ENCODE assay signal across 9 cellular contexts in genomic region chr6:17392978-17393334, GRCh38. TPM values are rescaled to one million over a fixed set of nuclear protein-coding genes. Genes with fewer than 3 reads are reported as not detected.
DNase-seq lines count a peak whose midpoint lies in the region; ATAC-seq, FAIRE-seq and TF ChIP-seq lines count a peak whose summit lies in the region.
"Had no signal": no experiment of that assay in that cellular context is flagged by ENCODE, and none has a peak within 500 bp of the region (broad histone marks: within the 10 kb centered on the region; RNA-seq: fewer than 3 reads in every experiment).

No MANE protein-coding gene starts in this region.

- H3K27me3 ChIP-seq in PC-9 (ENCODE audit: insufficient read depth, low read depth) = no peaks in the 10 kb centered on the region
- peaks cover 0 to 3% of the 10 kb centered on the region in 2 donors for H3K27me3 ChIP-seq in esophagus (ENCODE audit: control insufficient read depth in 1 of 2, insufficient read depth in 2 of 2, low read length in 2 of 2)

- H3K27ac ChIP-seq in A549 (peak overlapping the region; percentile 99 to 100), PC-9 (peak overlapping the region; percentile 39), esophagus (ENCODE audit: low read depth in 2 of 2, low read length in 1 of 2) (peak overlapping the region; percentile 83 to 85)

- WGBS in A549 (ENCODE audit: missing lambda C conversion rate) = 8% methylated on average over 5 of the region's 5 CpGs
- WGBS in esophagus, 2 donors = 18 to 21% methylated on average over 5 of the region's 5 CpGs

- TF ChIP-seq RAD21 in A549 (conservative IDR thresholded peaks at IDR 0.05 in 1 of 2, IDR thresholded peaks at IDR 0.05 in 1 of 2) = no peak

- H3K4me3 Mint-ChIP-seq in naive thymus-derived CD8-positive, alpha-beta T cell = peak overlapping the region; percentile 32 to 70 (median 56)

- H3K4me1 ChIP-seq in A549 (peaks cover 16% of the 10 kb centered on the region), PC-9 (replicated peaks; ENCODE audit: insufficient read depth) (peaks cover 37% of the 10 kb centered on the region), esophagus (ENCODE audit: control insufficient read depth in 2 of 2, insufficient read depth in 2 of 2, low read length in 1 of 2) (peaks cover 0 to 3% of the 10 kb centered on the region in 2 donors)

- DNase-seq in A549 (ENCODE audit: low read depth in 1 of 2, low spot score in 1 of 2) (no peak), PC-9 (no peak), inferior parietal cortex (ENCODE audit: extremely low spot score) (no peak)
- no peak for DNase-seq in naive thymus-derived CD8-positive, alpha-beta T cell
- DNase-seq: stimulated activated CD4-positive, alpha-beta T cell treated with anti-CD3 and anti-CD28 coated beads, Interleukin-12 subunit alpha, Interleukin-12 subunit beta, amount 100 ng/mL, for 4 hours had no signal

- H3K9me3 ChIP-seq in A549 = no peaks in the 10 kb centered on the region
- H3K9me3 ChIP-seq in PC-9 (ENCODE audit: insufficient read depth, low read depth) = no peaks in the 10 kb centered on the region
- no peaks in the 10 kb centered on the region for H3K9me3 ChIP-seq in esophagus (ENCODE audit: control insufficient read depth in 2 of 2, insufficient read depth in 1 of 2, low read depth in 1 of 2, low read length in 1 of 2)

- no peak for TF ChIP-seq CTCF in A549 (IDR thresholded peaks at IDR 0.05)
- TF ChIP-seq CTCF in PC-9 (conservative IDR thresholded peaks at IDR 0.05) = no peak

- no peak for TF ChIP-seq POLR2A in A549 (IDR thresholded peaks at IDR 0.05; ENCODE audit: low read length)

- intact Hi-C loops in PC-9 (cut with micrococcal nuclease; ENCODE audit: unreplicated experiment) = loop anchor here (1.0 to 10.0 kb wide), 2 partner anchors 25 to 668 kb away; no protein-coding TSS in a partner anchor

- H3K4me2 ChIP-seq in A549 (peak overlapping the region; percentile 78), PC-9 (peak overlapping the region; percentile 93)

- H3K4me1 Mint-ChIP-seq in naive thymus-derived CD8-positive, alpha-beta T cell = peaks cover 2 to 11% (median 7%) of the 10 kb centered on the region in 4 donors

- H3K9me3 Mint-ChIP-seq in naive thymus-derived CD8-positive, alpha-beta T cell = peaks cover 0 to 10% (median 2%) of the 10 kb centered on the region in 9 donors

- H3K27me3 Mint-ChIP-seq in naive thymus-derived CD8-positive, alpha-beta T cell = peaks cover 49 to 70% (median 63%) of the 10 kb centered on the region in 5 donors

- H3F3A ChIP-seq in PC-9 (ENCODE audit: insufficient read depth, low read depth) = no peaks in the 10 kb centered on the region; the same call in 1 of the 2 replicates

- peak; percentile 44 to 68; a peak in 5 of 6 replicates for ATAC-seq in A549
- no peak for ATAC-seq in naive thymus-derived CD8-positive, alpha-beta T cell
- ATAC-seq in HG02588 (IDR thresholded peaks at IDR 0.05; ENCODE audit: unreplicated experiment) = no peak
- ATAC-seq in HG02759 (IDR thresholded peaks at IDR 0.05; ENCODE audit: unreplicated experiment) = no peak
- ATAC-seq in GM21367 (IDR thresholded peaks at IDR 0.05; ENCODE audit: unreplicated experiment) = no peak

- peaks cover 29% of the 10 kb centered on the region for H3K79me2 ChIP-seq in PC-9 (ENCODE audit: low read depth)

- no peak for FAIRE-seq in A549 (lab: Jason Lieb, UNC)

- TSS peak; percentile 72 for BruUV-seq in PC-9 (replicated peaks; lab: Mats Ljungman, UMichigan)

- H3K9me2 ChIP-seq in PC-9 (ENCODE audit: insufficient read depth) = no peaks in the 10 kb centered on the region

- POLR2A ChIA-PET in A549 (lab: Yijun Ruan, JAX) = interaction anchor here (0.9 to 1.9 kb wide), 5 partner anchors 11 to 39 kb away, joined by 3 to 8 read pairs (median 5); no protein-coding TSS in a partner anchor
- POLR2A ChIA-PET in PC-9 (lab: Charles Lee; ENCODE audit: unreplicated experiment) = interaction anchor here (0.6 to 1.7 kb wide), 3 partner anchors 25 to 1257 kb away, joined by 3 to 13 read pairs (median 9); no protein-coding TSS in a partner anchor
- POLR2A ChIA-PET in naive thymus-derived CD8-positive, alpha-beta T cell (lab: Charles Lee) = no interaction called here

- H2AFZ ChIP-seq in PC-9 = peak overlapping the region; percentile 84

- TF ChIP-seq EP300 in A549 (IDR thresholded peaks at IDR 0.05) = no peak

- H4K20me1 ChIP-seq in PC-9 (ENCODE audit: insufficient read depth) = no peaks in the 10 kb centered on the region

- peaks cover 0 to 5% (median 0%) of the 10 kb centered on the region in 3 donors for H3K36me3 Mint-ChIP-seq in naive thymus-derived CD8-positive, alpha-beta T cell

- CTCF ChIA-PET in A549 (lab: Yijun Ruan, JAX) (interaction anchor here (1.1 kb wide), 1 partner anchor 111 kb away, joined by 3 read pairs; no protein-coding TSS in a partner anchor), PC-9 (lab: Charles Lee) (no interaction called here)

- peak overlapping the region; percentile 85 for H3K4me3 ChIP-seq in A549
- peak overlapping the region; percentile 74 for H3K4me3 ChIP-seq in PC-9
- peak overlapping the region; percentile 58 to 86 for H3K4me3 ChIP-seq in esophagus (ENCODE audit: low read depth in 1 of 2, low read length in 2 of 2)

- H3K27ac Mint-ChIP-seq in naive thymus-derived CD8-positive, alpha-beta T cell = no peak overlapping the region

- H3K36me3 ChIP-seq in PC-9 (ENCODE audit: low read depth) = no peaks in the 10 kb centered on the region
- no peaks in the 10 kb centered on the region for H3K36me3 ChIP-seq in esophagus (ENCODE audit: control insufficient read depth in 2 of 2, insufficient read depth in 2 of 2, low read length in 1 of 2)

TF ChIP-seq in A549, 52 proteins besides CTCF, POLR2A, EP300 and RAD21:
- TF ChIP-seq RNF2 (IDR thresholded peaks at IDR 0.05; ENCODE audit: borderline replicate concordance, low read depth) = no peak
- TF ChIP-seq CBX2 (IDR thresholded peaks at IDR 0.05; ENCODE audit: borderline replicate concordance, low read depth) = no peak
- no peak for TF ChIP-seq EHMT2 (IDR thresholded peaks at IDR 0.05; ENCODE audit: low read depth)
- no peak for TF ChIP-seq TP53 (CRISPR knock-in tag; IDR thresholded peaks at IDR 0.05)
- TF ChIP-seq NR3C1 (IDR thresholded peaks at IDR 0.05) = no peak
- TF ChIP-seq RFX5 (IDR thresholded peaks at IDR 0.05) = no peak
- no peak for TF ChIP-seq CHD2 (IDR thresholded peaks at IDR 0.05; ENCODE audit: low read length, partially characterized antibody)
- no peak for TF ChIP-seq FOSL2 (IDR thresholded peaks at IDR 0.05)
- no peak for TF ChIP-seq FOSL2 (CRISPR knock-in tag; IDR thresholded peaks at IDR 0.05)
- TF ChIP-seq GATA3 (IDR thresholded peaks at IDR 0.05; ENCODE audit: borderline replicate concordance) = no peak
- TF ChIP-seq MAFK (IDR thresholded peaks at IDR 0.05; ENCODE audit: partially characterized antibody) = no peak
- TF ChIP-seq CBX8 (IDR thresholded peaks at IDR 0.05) = no peak
- TF ChIP-seq USF2 (IDR thresholded peaks at IDR 0.05) = no peak
- TF ChIP-seq REST (IDR thresholded peaks at IDR 0.05) = no peak
- TF ChIP-seq MAX (IDR thresholded peaks at IDR 0.05) = no peak
- no peak for TF ChIP-seq KDM5A (IDR thresholded peaks at IDR 0.05)
- no peak for TF ChIP-seq MYC (IDR thresholded peaks at IDR 0.05; ENCODE audit: borderline replicate concordance, low read length)
- TF ChIP-seq HOXA7 (CRISPR knock-in tag; IDR thresholded peaks at IDR 0.05) = no peak

RNA-seq across cellular contexts. Expression of gene CAP2, which starts 0.4 kb away (rescaled TPM):
- polyA plus RNA-seq in A549 (2011; rRNA removed) (38.1 and 43.3 TPM in 2 replicates), A549 (2017; fragmentation: RNase III; extraction: RNeasy Plus Mini Kit Qiagen cat#74134 plus additional on column Dnase treatment) (26.0 to 30.7 TPM (median 27.2 TPM) in 3 replicates), esophagus (1 to 10 TPM; 4.8 to 5.7 TPM)
- polyA plus RNA-seq in A549 (2012; cell fraction: cytosol; rRNA removed) = 15.8 and 18.2 TPM in 2 replicates
- 12.3 and 16.1 TPM in 2 replicates for polyA plus RNA-seq in A549 (2012; cell fraction: nucleus; rRNA removed)
- 16.8 and 20.0 TPM in 2 replicates for polyA minus RNA-seq in A549 (2011; rRNA and poly(A)+ RNA removed)
- 10.0 and 12.0 TPM in 2 replicates for total RNA-seq in PC-9 (2021)
- total RNA-seq in naive thymus-derived CD8-positive, alpha-beta T cell = not detected
- polyA plus RNA-seq in naive thymus-derived CD8-positive, alpha-beta T cell = not detected

Comparison
In these comparisons a context has a peak if more than half of its experiments do, and no peak if none do; other contexts are left out.
1. ATAC-seq: peak in A549 (2 of 2); none in naive thymus-derived CD8-positive, alpha-beta T cell (0 of 2), HG02588 (single experiment), HG02759 (single experiment) and GM21367 (single experiment).
2. H3K27ac ChIP-seq: peak in every context shown above with its lines; median percentile 100 in A549; 84 in esophagus; 39 in PC-9.
3. RNA of gene CAP2, which starts 0.4 kb away (polyA plus RNA-seq): 12.3 to 43.3 TPM in A549 and 4.8 to 5.7 TPM in esophagus; not detected in naive thymus-derived CD8-positive, alpha-beta T cell; every median in the first group is over 4 times any median in the second.
4. Peak in every context shown above with its lines, with median percentiles within 50 percentile points of each other: H3K4me3 ChIP-seq.